ENCODE assay signal across 9 cellular contexts in the genomic region with DNA sequence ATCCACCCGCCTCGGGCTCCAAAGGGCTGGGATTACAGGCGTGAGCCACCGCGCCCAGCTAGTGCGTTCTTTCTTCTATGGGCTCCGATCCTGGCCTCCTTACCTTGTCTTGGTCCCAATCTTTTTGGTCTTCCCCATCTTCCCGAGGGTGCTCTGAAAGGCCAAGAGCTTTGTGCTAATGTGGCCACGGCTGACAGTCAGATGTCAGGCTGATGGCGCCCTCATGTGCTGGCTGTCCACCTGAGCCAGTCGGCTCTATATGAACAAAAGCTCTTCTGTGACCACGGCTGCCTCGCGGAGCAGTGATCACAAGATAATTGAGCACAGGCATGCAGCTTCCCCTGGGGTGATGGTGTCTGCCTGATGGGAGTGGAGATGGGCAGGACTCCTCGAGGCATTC. TPM values are rescaled to one million over a fixed set of nuclear protein-coding genes. Genes with fewer than 3 reads are reported as not detected.
DNase-seq lines count a peak whose midpoint lies in the region; TF ChIP-seq lines count a peak whose summit lies in the region.
"Had no signal": no experiment of that assay in that cellular context is flagged by ENCODE, and none has a peak within 500 bp of the region (broad histone marks: within the 10 kb centered on the region; RNA-seq: fewer than 3 reads in every experiment).

No MANE protein-coding gene starts in this region.

- DNase-seq in NCI-H2171 treated with DMSO at 0.1 percent for 48 hours (lab: John Stamatoyannopoulos, UW), result peak; percentile 19
- no peak for DNase-seq in NCI-H2171 (lab: John Stamatoyannopoulos, UW)
- peak; percentile 63 for DNase-seq in NCI-H146 treated with DMSO at 0.1 percent for 48 hours (lab: John Stamatoyannopoulos, UW; ENCODE audit: unreplicated experiment)
- DNase-seq in T47D (ENCODE audit: low read depth in 1 of 2, low spot score in 1 of 2), result peak; percentile 49 to 65
- DNase-seq in renal cortical epithelial cell (ENCODE audit: low read depth), result peak; percentile 9
- DNase-seq in activated CD8-positive, alpha-beta memory T cell treated with anti-CD3 and anti-CD28 coated beads for 24 hours, result no peak
- DNase-seq in A172 (ENCODE audit: low spot score), result no peak
- DNase-seq in transverse colon, result no peak

- in situ Hi-C loops in T47D (cut with HindIII; ENCODE audit: low pct_unique_long_range_greater_than_20kb, low sequenced_read_pairs), result no loop called here
- in situ Hi-C loops in transverse colon (cut with MboI; ENCODE audit: low pct_ligation_motif_present in 1 of 4, low pct_unique_long_range_greater_than_20kb in 1 of 4, low sequenced_read_pairs in 3 of 4), result loop anchor here in 3 of 4 donors (25.0 kb wide), 1 partner anchor 248 kb away; no protein-coding TSS in a partner anchor

- no peak for TF ChIP-seq EP300 in transverse colon (IDR thresholded peaks at IDR 0.05; ENCODE audit: low read depth)

- H3K9me3 ChIP-seq in transverse colon, result no peaks in the 10 kb centered on the region

- no peak overlapping the region for H3K27ac ChIP-seq in transverse colon

- peaks cover 0 to 2% (median 0%) of the 10 kb centered on the region in 4 donors for H3K4me1 ChIP-seq in transverse colon

- no peak for TF ChIP-seq POLR2A in transverse colon (IDR thresholded peaks at IDR 0.05)

- H3K36me3 ChIP-seq in transverse colon, result no peaks in the 10 kb centered on the region

- no peak for TF ChIP-seq CTCF in transverse colon (IDR thresholded peaks at IDR 0.05)

- no peak overlapping the region for H3K4me3 ChIP-seq in transverse colon
- H3K4me3 ChIP-seq: smooth muscle cell had no signal

- WGBS in transverse colon (ENCODE audit: low coverage in 1 of 2), 2 donors, result 50 to 59% methylated on average over 1 to 14 of the region's 15 CpGs

- intact Hi-C loops in transverse colon (cut with DNase I; ENCODE audit: low total_unique reads), result no loop called here

- no peaks in the 10 kb centered on the region for H3K27me3 ChIP-seq in transverse colon

RNA-seq across cellular contexts. Expression of a gene that starts 11.0 kb away (rescaled TPM):
- 11.3 and 34.3 TPM in 2 replicates for total RNA-seq in renal cortical epithelial cell
- total RNA-seq in A172 (2014; rRNA removed; shearing (Covaris generic)), result 8.7 and 11.8 TPM in 2 replicates
- total RNA-seq in transverse colon, result 100 to 1,000 TPM in 3 of 4 donors, 10 to 100 TPM in 1; 93.7 to 635 (median 551) TPM

RNA-seq across cellular contexts. Expression of a gene that starts 25.4 kb away (rescaled TPM):
- total RNA-seq in renal cortical epithelial cell (6.3 and 26.0 TPM in 2 replicates), transverse colon (1 to 10 TPM; 1.9 to 8.6 (median 3.5) TPM)
- 28.6 and 31.4 TPM in 2 replicates for total RNA-seq in A172 (2014; rRNA removed; shearing (Covaris generic))

Comparison
In these comparisons a context has a peak if more than half of its experiments do, and no peak if none do; other contexts are left out.
1. DNase-seq: peak in NCI-H2171 treated with DMSO at 0.1 percent for 48 hours (single experiment), NCI-H146 treated with DMSO at 0.1 percent for 48 hours (single experiment), T47D (2 of 2) and renal cortical epithelial cell (single experiment); none in NCI-H2171 (single experiment), activated CD8-positive, alpha-beta memory T cell treated with anti-CD3 and anti-CD28 coated beads for 24 hours (single experiment), A172 (single experiment) and transverse colon (single experiment).